ENCODE assay signal across 7 cellular contexts in the genomic region with DNA sequence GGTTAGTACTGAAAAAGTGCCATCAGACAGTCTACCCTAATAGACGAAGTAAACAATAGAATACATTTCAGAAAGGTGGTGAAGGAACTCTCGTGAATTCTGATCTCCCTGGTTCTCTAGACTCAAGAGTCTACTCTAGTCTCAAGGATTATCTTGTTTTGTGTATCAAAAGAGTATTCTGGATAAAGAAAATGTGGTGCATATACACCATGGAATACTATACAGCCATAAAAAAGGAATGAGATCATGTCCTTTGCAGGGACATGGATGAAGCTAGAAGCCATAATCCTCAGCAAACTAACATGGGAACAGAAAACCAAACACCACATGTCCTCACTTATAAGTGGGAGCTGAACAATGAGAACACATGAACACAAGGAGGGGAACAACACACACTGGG. TPM values are rescaled to one million over a fixed set of nuclear protein-coding genes. Genes with fewer than 3 reads are reported as not detected.
"Had no signal": no experiment of that assay in that cellular context is flagged by ENCODE, and none has a peak within 500 bp of the region (broad histone marks: within the 10 kb centered on the region; RNA-seq: fewer than 3 reads in every experiment).

No MANE protein-coding gene starts in this region.

RNA-seq across cellular contexts. Expression of a gene that starts 36.9 kb away (rescaled TPM):
- total RNA-seq: GM23248, GM23338, H1, H4, H7, H9, HFFc6 had no signal
- polyA plus RNA-seq: GM23248, GM23338, H1 had no signal
